In genomic region chr5:42994285-42995151, GRCh38 we compare ENCODE assay signal across 8 cellular contexts. TPM values are rescaled to one million over a fixed set of nuclear protein-coding genes. Genes with fewer than 3 reads are reported as not detected.
DNase-seq lines count a peak whose midpoint lies in the region; ATAC-seq and TF ChIP-seq lines count a peak whose summit lies in the region.

No MANE protein-coding gene starts in this region.

- peaks cover 4% of the 10 kb centered on the region for H3K4me1 ChIP-seq in ectodermal cell (ENCODE audit: control insufficient read depth, insufficient read depth, low read length)

- no peaks in the 10 kb centered on the region for H3K9me3 ChIP-seq in ectodermal cell (ENCODE audit: control insufficient read depth, low read length)

- peak; percentile 88 for TF ChIP-seq CTCF in GM12873 (IDR thresholded peaks at IDR 0.05; ENCODE audit: insufficient read depth, low read depth, low read length, missing control alignments)

- 9 to 12% methylated on average over 46 of the region's 47 CpGs for WGBS in ectodermal cell, 2 experiments

- peak overlapping the region; percentile 30 for H3K4me3 ChIP-seq in ectodermal cell (ENCODE audit: insufficient read depth, low read depth, low read length)

- ATAC-seq in HG02610 (IDR thresholded peaks at IDR 0.05; ENCODE audit: unreplicated experiment): peak; percentile 56

- H3K27me3 ChIP-seq in ectodermal cell (ENCODE audit: control insufficient read depth, insufficient read depth, low read length, poor library complexity, severe bottlenecking): peaks cover 98% of the 10 kb centered on the region

- peak; percentile 98 for DNase-seq in NCI-H2227 (lab: John Stamatoyannopoulos, UW; ENCODE audit: unreplicated experiment)
- DNase-seq in activated CD4-positive, alpha-beta T cell treated with anti-CD3 and anti-CD28 coated beads, Interleukin-2, amount 50 U/mL, for 24 hours (ENCODE audit: low read depth in 1 of 2, low spot score in 1 of 2): peak; percentile 71 to 84
- peak; percentile 94 for DNase-seq in mesenteric fat pad (ENCODE audit: low spot score)
- peak; percentile 70 for DNase-seq in stimulated activated CD8-positive, alpha-beta memory T cell treated with anti-CD3 and anti-CD28 coated beads, Interleukin-12 subunit alpha, Interleukin-12 subunit beta, amount 100 ng/mL, for 24 hours (ENCODE audit: extremely low read depth)
- no peak for DNase-seq in NCI-H2171 treated with DMSO at 0.1 percent for 48 hours (lab: John Stamatoyannopoulos, UW)

- H3K27ac ChIP-seq in ectodermal cell (ENCODE audit: insufficient read depth, low read depth, low read length, poor library complexity, severe bottlenecking): no peak overlapping the region

- H3K36me3 ChIP-seq in ectodermal cell (ENCODE audit: control insufficient read depth, insufficient read depth, low read length): no peaks in the 10 kb centered on the region

RNA-seq across cellular contexts. Expression of gene ANXA2R, which starts 45.6 kb away (rescaled TPM):
- not detected for polyA plus RNA-seq in ectodermal cell (2013, experiment 1 of 4)
- 0.30 TPM for polyA plus RNA-seq in ectodermal cell (2013, experiment 2 of 4)
- not detected for polyA plus RNA-seq in ectodermal cell (2013, experiment 3 of 4)
- 0.49 TPM for polyA plus RNA-seq in ectodermal cell (2013, experiment 4 of 4)
- 2.0 TPM for total RNA-seq in mesenteric fat pad
